In the genomic region with DNA sequence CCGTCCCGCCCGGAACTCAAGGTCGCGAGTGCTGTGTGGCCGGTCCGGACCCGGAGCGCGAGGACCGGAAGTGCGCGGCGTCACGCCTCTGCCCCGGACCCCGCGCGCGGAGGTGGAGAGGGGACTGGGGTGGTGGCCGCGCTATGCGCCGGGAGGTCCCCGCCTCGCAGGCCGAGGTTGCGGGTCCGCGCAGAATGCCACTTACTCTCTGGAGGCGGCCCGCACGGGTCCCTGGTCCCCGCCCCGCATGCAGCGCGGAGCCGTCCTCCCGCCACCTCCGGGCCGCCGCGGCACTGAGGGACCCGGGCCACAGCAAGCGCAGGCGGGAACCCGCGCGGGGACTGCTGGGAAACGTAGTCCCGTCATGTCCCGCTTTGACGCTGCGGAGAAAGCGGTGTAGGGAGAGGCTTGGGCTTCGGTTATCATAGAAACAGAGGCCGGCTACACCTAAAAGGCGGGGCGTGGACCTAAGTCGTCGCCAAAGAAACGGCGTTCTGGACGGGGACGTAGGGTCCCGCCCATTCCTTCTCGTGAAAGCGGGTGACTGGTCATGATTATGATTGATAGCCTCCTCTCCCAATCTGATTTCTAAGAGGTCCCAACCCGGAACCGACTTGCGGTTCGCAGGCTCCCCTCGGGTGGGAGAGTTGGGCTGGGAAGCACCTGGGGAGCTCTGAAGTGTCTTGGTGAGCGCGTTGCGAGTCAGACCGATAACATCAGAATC, we compare ENCODE assay signal across 1 cellular context.
TF ChIP-seq lines count a peak whose summit lies in the region.

A gene (minus strand): TSS at position 295 of the 724 bp plus-strand sequence. CDS start 11,698 bp downstream, outside the sequence.

TF ChIP-seq in GM12878, 131 proteins besides CTCF, POLR2A, EP300 and RAD21 (continued from another document and continues in another):
- TF ChIP-seq, protein P1, sequence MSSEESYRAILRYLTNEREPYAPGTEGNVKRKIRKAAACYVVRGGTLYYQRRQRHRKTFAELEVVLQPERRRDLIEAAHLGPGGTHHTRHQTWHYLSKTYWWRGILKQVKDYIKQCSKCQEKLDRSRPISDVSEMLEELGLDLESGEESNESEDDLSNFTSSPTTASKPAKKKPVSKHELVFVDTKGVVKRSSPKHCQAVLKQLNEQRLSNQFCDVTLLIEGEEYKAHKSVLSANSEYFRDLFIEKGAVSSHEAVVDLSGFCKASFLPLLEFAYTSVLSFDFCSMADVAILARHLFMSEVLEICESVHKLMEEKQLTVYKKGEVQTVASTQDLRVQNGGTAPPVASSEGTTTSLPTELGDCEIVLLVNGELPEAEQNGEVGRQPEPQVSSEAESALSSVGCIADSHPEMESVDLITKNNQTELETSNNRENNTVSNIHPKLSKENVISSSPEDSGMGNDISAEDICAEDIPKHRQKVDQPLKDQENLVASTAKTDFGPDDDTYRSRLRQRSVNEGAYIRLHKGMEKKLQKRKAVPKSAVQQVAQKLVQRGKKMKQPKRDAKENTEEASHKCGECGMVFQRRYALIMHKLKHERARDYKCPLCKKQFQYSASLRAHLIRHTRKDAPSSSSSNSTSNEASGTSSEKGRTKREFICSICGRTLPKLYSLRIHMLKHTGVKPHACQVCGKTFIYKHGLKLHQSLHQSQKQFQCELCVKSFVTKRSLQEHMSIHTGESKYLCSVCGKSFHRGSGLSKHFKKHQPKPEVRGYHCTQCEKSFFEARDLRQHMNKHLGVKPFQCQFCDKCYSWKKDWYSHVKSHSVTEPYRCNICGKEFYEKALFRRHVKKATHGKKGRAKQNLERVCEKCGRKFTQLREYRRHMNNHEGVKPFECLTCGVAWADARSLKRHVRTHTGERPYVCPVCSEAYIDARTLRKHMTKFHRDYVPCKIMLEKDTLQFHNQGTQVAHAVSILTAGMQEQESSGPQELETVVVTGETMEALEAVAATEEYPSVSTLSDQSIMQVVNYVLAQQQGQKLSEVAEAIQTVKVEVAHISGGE (CRISPR knock-in tag; IDR thresholded peaks at IDR 0.05) = peak; percentile 98
- peak; percentile 39; the same call in 1 of the 2 replicates for TF ChIP-seq FOXK2 (IDR thresholded peaks at IDR 0.05)
- TF ChIP-seq ETV6 (conservative IDR thresholded peaks at IDR 0.05 in 1 of 2, IDR thresholded peaks at IDR 0.05 in 1 of 2; ENCODE audit: borderline replicate concordance in 1 of 2, low read depth in 1 of 2) = peak in 1 of 2 experiments; percentile 53; a peak in 2 of 4 replicates
- TF ChIP-seq, protein P2, sequence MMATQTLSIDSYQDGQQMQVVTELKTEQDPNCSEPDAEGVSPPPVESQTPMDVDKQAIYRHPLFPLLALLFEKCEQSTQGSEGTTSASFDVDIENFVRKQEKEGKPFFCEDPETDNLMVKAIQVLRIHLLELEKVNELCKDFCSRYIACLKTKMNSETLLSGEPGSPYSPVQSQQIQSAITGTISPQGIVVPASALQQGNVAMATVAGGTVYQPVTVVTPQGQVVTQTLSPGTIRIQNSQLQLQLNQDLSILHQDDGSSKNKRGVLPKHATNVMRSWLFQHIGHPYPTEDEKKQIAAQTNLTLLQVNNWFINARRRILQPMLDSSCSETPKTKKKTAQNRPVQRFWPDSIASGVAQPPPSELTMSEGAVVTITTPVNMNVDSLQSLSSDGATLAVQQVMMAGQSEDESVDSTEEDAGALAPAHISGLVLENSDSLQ (IDR thresholded peaks at IDR 0.05) = peak; percentile 99
- TF ChIP-seq PAX8 (IDR thresholded peaks at IDR 0.05) = no peak
- TF ChIP-seq, protein P3, sequence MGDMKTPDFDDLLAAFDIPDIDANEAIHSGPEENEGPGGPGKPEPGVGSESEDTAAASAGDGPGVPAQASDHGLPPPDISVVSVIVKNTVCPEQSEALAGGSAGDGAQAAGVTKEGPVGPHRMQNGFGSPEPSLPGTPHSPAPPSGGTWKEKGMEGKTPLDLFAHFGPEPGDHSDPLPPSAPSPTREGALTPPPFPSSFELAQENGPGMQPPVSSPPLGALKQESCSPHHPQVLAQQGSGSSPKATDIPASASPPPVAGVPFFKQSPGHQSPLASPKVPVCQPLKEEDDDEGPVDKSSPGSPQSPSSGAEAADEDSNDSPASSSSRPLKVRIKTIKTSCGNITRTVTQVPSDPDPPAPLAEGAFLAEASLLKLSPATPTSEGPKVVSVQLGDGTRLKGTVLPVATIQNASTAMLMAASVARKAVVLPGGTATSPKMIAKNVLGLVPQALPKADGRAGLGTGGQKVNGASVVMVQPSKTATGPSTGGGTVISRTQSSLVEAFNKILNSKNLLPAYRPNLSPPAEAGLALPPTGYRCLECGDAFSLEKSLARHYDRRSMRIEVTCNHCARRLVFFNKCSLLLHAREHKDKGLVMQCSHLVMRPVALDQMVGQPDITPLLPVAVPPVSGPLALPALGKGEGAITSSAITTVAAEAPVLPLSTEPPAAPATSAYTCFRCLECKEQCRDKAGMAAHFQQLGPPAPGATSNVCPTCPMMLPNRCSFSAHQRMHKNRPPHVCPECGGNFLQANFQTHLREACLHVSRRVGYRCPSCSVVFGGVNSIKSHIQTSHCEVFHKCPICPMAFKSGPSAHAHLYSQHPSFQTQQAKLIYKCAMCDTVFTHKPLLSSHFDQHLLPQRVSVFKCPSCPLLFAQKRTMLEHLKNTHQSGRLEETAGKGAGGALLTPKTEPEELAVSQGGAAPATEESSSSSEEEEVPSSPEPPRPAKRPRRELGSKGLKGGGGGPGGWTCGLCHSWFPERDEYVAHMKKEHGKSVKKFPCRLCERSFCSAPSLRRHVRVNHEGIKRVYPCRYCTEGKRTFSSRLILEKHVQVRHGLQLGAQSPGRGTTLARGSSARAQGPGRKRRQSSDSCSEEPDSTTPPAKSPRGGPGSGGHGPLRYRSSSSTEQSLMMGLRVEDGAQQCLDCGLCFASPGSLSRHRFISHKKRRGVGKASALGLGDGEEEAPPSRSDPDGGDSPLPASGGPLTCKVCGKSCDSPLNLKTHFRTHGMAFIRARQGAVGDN (IDR thresholded peaks at IDR 0.05) = peak; percentile 86
- 0 out of 2 replicates have a peak, but pooled peaks have one; percentile 20 for TF ChIP-seq ZNF217 (IDR thresholded peaks at IDR 0.05)
- peak; percentile 96 for TF ChIP-seq DPF2 (IDR thresholded peaks at IDR 0.05)
- TF ChIP-seq, protein P4, sequence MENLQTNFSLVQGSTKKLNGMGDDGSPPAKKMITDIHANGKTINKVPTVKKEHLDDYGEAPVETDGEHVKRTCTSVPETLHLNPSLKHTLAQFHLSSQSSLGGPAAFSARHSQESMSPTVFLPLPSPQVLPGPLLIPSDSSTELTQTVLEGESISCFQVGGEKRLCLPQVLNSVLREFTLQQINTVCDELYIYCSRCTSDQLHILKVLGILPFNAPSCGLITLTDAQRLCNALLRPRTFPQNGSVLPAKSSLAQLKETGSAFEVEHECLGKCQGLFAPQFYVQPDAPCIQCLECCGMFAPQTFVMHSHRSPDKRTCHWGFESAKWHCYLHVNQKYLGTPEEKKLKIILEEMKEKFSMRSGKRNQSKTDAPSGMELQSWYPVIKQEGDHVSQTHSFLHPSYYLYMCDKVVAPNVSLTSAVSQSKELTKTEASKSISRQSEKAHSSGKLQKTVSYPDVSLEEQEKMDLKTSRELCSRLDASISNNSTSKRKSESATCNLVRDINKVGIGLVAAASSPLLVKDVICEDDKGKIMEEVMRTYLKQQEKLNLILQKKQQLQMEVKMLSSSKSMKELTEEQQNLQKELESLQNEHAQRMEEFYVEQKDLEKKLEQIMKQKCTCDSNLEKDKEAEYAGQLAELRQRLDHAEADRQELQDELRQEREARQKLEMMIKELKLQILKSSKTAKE (IDR thresholded peaks at IDR 0.05; ENCODE audit: low read depth, poor library complexity, severe bottlenecking) = no peak
- peak; percentile 74; the same call in 1 of the 2 replicates for TF ChIP-seq TCF3 (IDR thresholded peaks at IDR 0.05; ENCODE audit: borderline replicate concordance, insufficient read depth, low read depth, low read length)
- no peak for TF ChIP-seq BCL11A (IDR thresholded peaks at IDR 0.05; ENCODE audit: low read depth, low read length)
- peak; percentile 94 for TF ChIP-seq BACH1 (IDR thresholded peaks at IDR 0.05; ENCODE audit: borderline replicate concordance)
- TF ChIP-seq SMARCA5 (IDR thresholded peaks at IDR 0.05) = peak; percentile 90
- 0 out of 2 replicates have a peak, but pooled peaks have one; percentile 25 for TF ChIP-seq JUND (IDR thresholded peaks at IDR 0.05; ENCODE audit: low read depth, low read length)
- TF ChIP-seq, protein P5, sequence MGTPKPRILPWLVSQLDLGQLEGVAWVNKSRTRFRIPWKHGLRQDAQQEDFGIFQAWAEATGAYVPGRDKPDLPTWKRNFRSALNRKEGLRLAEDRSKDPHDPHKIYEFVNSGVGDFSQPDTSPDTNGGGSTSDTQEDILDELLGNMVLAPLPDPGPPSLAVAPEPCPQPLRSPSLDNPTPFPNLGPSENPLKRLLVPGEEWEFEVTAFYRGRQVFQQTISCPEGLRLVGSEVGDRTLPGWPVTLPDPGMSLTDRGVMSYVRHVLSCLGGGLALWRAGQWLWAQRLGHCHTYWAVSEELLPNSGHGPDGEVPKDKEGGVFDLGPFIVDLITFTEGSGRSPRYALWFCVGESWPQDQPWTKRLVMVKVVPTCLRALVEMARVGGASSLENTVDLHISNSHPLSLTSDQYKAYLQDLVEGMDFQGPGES (IDR thresholded peaks at IDR 0.05) = peak; percentile 83
- TF ChIP-seq, protein P6, sequence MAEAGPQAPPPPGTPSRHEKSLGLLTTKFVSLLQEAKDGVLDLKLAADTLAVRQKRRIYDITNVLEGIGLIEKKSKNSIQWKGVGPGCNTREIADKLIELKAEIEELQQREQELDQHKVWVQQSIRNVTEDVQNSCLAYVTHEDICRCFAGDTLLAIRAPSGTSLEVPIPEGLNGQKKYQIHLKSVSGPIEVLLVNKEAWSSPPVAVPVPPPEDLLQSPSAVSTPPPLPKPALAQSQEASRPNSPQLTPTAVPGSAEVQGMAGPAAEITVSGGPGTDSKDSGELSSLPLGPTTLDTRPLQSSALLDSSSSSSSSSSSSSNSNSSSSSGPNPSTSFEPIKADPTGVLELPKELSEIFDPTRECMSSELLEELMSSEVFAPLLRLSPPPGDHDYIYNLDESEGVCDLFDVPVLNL (IDR thresholded peaks at IDR 0.05; ENCODE audit: low read depth, low read length) = 0 out of 2 replicates have a peak, but pooled peaks have one; percentile 25
- TF ChIP-seq, protein P7, sequence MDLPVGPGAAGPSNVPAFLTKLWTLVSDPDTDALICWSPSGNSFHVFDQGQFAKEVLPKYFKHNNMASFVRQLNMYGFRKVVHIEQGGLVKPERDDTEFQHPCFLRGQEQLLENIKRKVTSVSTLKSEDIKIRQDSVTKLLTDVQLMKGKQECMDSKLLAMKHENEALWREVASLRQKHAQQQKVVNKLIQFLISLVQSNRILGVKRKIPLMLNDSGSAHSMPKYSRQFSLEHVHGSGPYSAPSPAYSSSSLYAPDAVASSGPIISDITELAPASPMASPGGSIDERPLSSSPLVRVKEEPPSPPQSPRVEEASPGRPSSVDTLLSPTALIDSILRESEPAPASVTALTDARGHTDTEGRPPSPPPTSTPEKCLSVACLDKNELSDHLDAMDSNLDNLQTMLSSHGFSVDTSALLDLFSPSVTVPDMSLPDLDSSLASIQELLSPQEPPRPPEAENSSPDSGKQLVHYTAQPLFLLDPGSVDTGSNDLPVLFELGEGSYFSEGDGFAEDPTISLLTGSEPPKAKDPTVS (IDR thresholded peaks at IDR 0.05; ENCODE audit: low read depth, low read length) = 0 out of 2 replicates have a peak, but pooled peaks have one; percentile 71
- TF ChIP-seq ZNF207 (IDR thresholded peaks at IDR 0.05; ENCODE audit: borderline replicate concordance) = peak; percentile 99
- no peak for TF ChIP-seq TCF7 (IDR thresholded peaks at IDR 0.05; ENCODE audit: borderline replicate concordance)
- peak; percentile 86 for TF ChIP-seq PML (IDR thresholded peaks at IDR 0.05; ENCODE audit: low read length)
- peak; percentile 90 for TF ChIP-seq POLR2AphosphoS5 (IDR thresholded peaks at IDR 0.05; ENCODE audit: low read length)
- TF ChIP-seq CBX5 (IDR thresholded peaks at IDR 0.05; ENCODE audit: low read depth) = 0 out of 2 replicates have a peak, but pooled peaks have one; percentile 91
- TF ChIP-seq GABPA (IDR thresholded peaks at IDR 0.05; ENCODE audit: low read depth) = peak; percentile 98
- TF ChIP-seq SPI1 (IDR thresholded peaks at IDR 0.05; ENCODE audit: borderline replicate concordance, insufficient read depth, low read depth, low read length) = peak; percentile 14; the same call in 1 of the 2 replicates
- peak; percentile 74 for TF ChIP-seq RELA (IDR thresholded peaks at IDR 0.05; ENCODE audit: borderline replicate concordance, partially characterized antibody)
- TF ChIP-seq MXI1 (IDR thresholded peaks at IDR 0.05; ENCODE audit: low read depth, low read length) = peak; percentile 96
- no peak for TF ChIP-seq RCOR1 (conservative IDR thresholded peaks at IDR 0.05; ENCODE audit: low read depth, low read length)
- peak; percentile 76 for TF ChIP-seq ZSCAN29 (IDR thresholded peaks at IDR 0.05)
- peak; percentile 87 for TF ChIP-seq HCFC1 (IDR thresholded peaks at IDR 0.05; ENCODE audit: low read length)
- TF ChIP-seq CBX3 (IDR thresholded peaks at IDR 0.05; ENCODE audit: borderline replicate concordance, low read depth) = no peak
- peak; percentile 96 for TF ChIP-seq RUNX3 (IDR thresholded peaks at IDR 0.05; ENCODE audit: low read length)
- peak; percentile 70 for TF ChIP-seq MYC (IDR thresholded peaks at IDR 0.05; ENCODE audit: insufficient read depth, insufficient read length, insufficient replicate concordance, low read length, severe bottlenecking)
- peak; percentile 95; the same call in 1 of the 2 replicates for TF ChIP-seq TAF1 (IDR thresholded peaks at IDR 0.05; ENCODE audit: borderline replicate concordance, low read depth, low read length)
- peak; percentile 59 for TF ChIP-seq FOS (IDR thresholded peaks at IDR 0.05; ENCODE audit: borderline replicate concordance, extremely low read depth, insufficient read length)
- TF ChIP-seq SIX5 (IDR thresholded peaks at IDR 0.05; ENCODE audit: low read depth, low read length, severe bottlenecking) = peak; percentile 88
- TF ChIP-seq SREBF1 (IDR thresholded peaks at IDR 0.05; ENCODE audit: low read length) = 0 out of 2 replicates have a peak, but pooled peaks have one; percentile 65
- peak; percentile 76 for TF ChIP-seq CBFB (IDR thresholded peaks at IDR 0.05; ENCODE audit: low read depth)
- peak; percentile 59; the same call in 1 of the 2 replicates for TF ChIP-seq SREBF2 (IDR thresholded peaks at IDR 0.05; ENCODE audit: low read length)
- TF ChIP-seq NFIC (IDR thresholded peaks at IDR 0.05; ENCODE audit: low read depth, low read length) = no peak
